8 cellular contexts compared by ENCODE assay signal in genomic region chr22:26585104-26585790, GRCh38. TPM values are rescaled to one million over a fixed set of nuclear protein-coding genes. Genes with fewer than 3 reads are reported as not detected.
DNase-seq lines count a peak whose midpoint lies in the region; FAIRE-seq and TF ChIP-seq lines count a peak whose summit lies in the region.

No MANE protein-coding gene starts in this region.

- DNase-seq in H4 (ENCODE audit: low spot score) (peak; percentile 86), SW 1271 (lab: John Stamatoyannopoulos, UW) (peak; percentile 6 to 16), foreskin melanocyte (peak; percentile 56), smooth muscle cell (lab: John Stamatoyannopoulos, UW; ENCODE audit: unreplicated experiment) (peak; percentile 44), COLO829 (ENCODE audit: low spot score) (no peak), GM19239 (ENCODE audit: insufficient read length, low spot score) (no peak), GDM1 (lab: John Stamatoyannopoulos, UW) (no peak), NOMO-1 treated with DMSO at 0.1 percent for 48 hours (lab: John Stamatoyannopoulos, UW; ENCODE audit: unreplicated experiment) (no peak)

- H3K9ac ChIP-seq in smooth muscle cell (ENCODE audit: low read depth) = no peak overlapping the region

- H2AFZ ChIP-seq in smooth muscle cell (ENCODE audit: low read depth) = no peak overlapping the region

- H4K20me1 ChIP-seq in smooth muscle cell (ENCODE audit: low read depth) = peaks cover 45% of the 10 kb centered on the region

- H3F3A ChIP-seq in smooth muscle cell (ENCODE audit: low read depth) = peaks cover 16% of the 10 kb centered on the region

- WGBS in smooth muscle cell (ENCODE audit: low lambda C conversion rate) = 38% methylated on average over 11 of the region's 11 CpGs

- H3K4me1 ChIP-seq in smooth muscle cell (ENCODE audit: low read depth) = no peaks in the 10 kb centered on the region

- no peak for FAIRE-seq in GM19239 (lab: Jason Lieb, UNC)

- no peak for TF ChIP-seq CTCF in smooth muscle cell (IDR thresholded peaks at IDR 0.05; ENCODE audit: borderline replicate concordance, insufficient read depth, poor library complexity, severe bottlenecking)

- peak overlapping the region; percentile 50 for H3K4me2 ChIP-seq in smooth muscle cell

- H3K4me3 ChIP-seq in smooth muscle cell = no peak overlapping the region

- no peaks in the 10 kb centered on the region for H3K36me3 ChIP-seq in smooth muscle cell (ENCODE audit: low read depth)

- peak overlapping the region; percentile 48 for H3K27ac ChIP-seq in smooth muscle cell (ENCODE audit: low read depth)

- no peaks in the 10 kb centered on the region for H3K9me3 ChIP-seq in smooth muscle cell (replicated peaks; ENCODE audit: low read depth)

- peaks cover 65% of the 10 kb centered on the region for H3K79me2 ChIP-seq in smooth muscle cell (ENCODE audit: low read depth)

- H3K27me3 ChIP-seq in smooth muscle cell (ENCODE audit: low read depth) = no peaks in the 10 kb centered on the region

RNA-seq across cellular contexts. Expression of gene TPST2, which starts 4.7 kb away (rescaled TPM):
- 13.8 and 14.2 TPM in 2 replicates for total RNA-seq in H4 (2014; rRNA removed; shearing (Covaris generic))
- total RNA-seq in smooth muscle cell = 44.1 and 44.8 TPM in 2 replicates
- 48.5 and 50.2 TPM in 2 replicates for polyA plus RNA-seq in smooth muscle cell

RNA-seq across cellular contexts. Expression of gene CRYBB1, which starts 32.6 kb away (rescaled TPM):
- not detected in 2 replicates for total RNA-seq in H4 (2014; rRNA removed; shearing (Covaris generic))
- total RNA-seq in smooth muscle cell = 0.27 TPM in 1 of 2 replicates, not detected in the other
- not detected in 2 replicates for polyA plus RNA-seq in smooth muscle cell

RNA-seq across cellular contexts. Expression of gene CRYBA4, which starts 36.5 kb away (rescaled TPM):
- total RNA-seq in H4 (2014; rRNA removed; shearing (Covaris generic)) = not detected in 2 replicates
- total RNA-seq in smooth muscle cell = 4.9 TPM in 1 of 2 replicates, not detected in the other
- polyA plus RNA-seq in smooth muscle cell = 1.1 and 1.8 TPM in 2 replicates

Comparison
In these comparisons a context has a peak if more than half of its experiments do, and no peak if none do; other contexts are left out.
1. DNase-seq: peak in H4 (single experiment), SW 1271 (2 of 2), foreskin melanocyte (single experiment) and smooth muscle cell (single experiment); none in COLO829 (single experiment), GM19239 (single experiment), GDM1 (single experiment) and NOMO-1 treated with DMSO at 0.1 percent for 48 hours (single experiment).